ENCODE assay signal across 8 cellular contexts in genomic region chr1:43549921-43550597, GRCh38. TPM values are rescaled to one million over a fixed set of nuclear protein-coding genes. Genes with fewer than 3 reads are reported as not detected.
DNase-seq lines count a peak whose midpoint lies in the region; ATAC-seq and TF ChIP-seq lines count a peak whose summit lies in the region.

No MANE protein-coding gene starts in this region.

- TF ChIP-seq EP300 in sigmoid colon (IDR thresholded peaks at IDR 0.05): no peak

- H3K27me3 ChIP-seq in sigmoid colon: no peaks in the 10 kb centered on the region

- TF ChIP-seq POLR2A in sigmoid colon (IDR thresholded peaks at IDR 0.05): peak in 1 of 2 donors; percentile 12

- CTCF ChIA-PET in RWPE1 (lab: Yijun Ruan, JAX): interaction anchor here (0.6 to 1.3 kb wide), 4 partner anchors 18 to 123 kb away, joined by 3 to 4 read pairs (median 3); partner anchors contain the start of gene PTPRF

- peak; percentile 23 for DNase-seq in activated CD4-positive, alpha-beta T cell treated with anti-CD3 and anti-CD28 coated beads for 48 hours
- no peak for DNase-seq in activated CD4-positive, alpha-beta T cell treated with anti-CD3 and anti-CD28 coated beads, Interleukin-2, amount 50 U/mL, for 4 hours
- DNase-seq in RWPE1 (ENCODE audit: low spot score) (peak; percentile 94), left ventricle myocardium superior (peak; percentile 51), sigmoid colon (peak; percentile 74), AG20443 (ENCODE audit: low spot score) (no peak)
- no peak for DNase-seq in central memory CD4-positive, alpha-beta T cell

- peak overlapping the region in 3 of 4 donors; percentile 23 to 39 (median 37) for H3K4me3 ChIP-seq in sigmoid colon

- WGBS in sigmoid colon, 2 donors: 4 to 15% methylated on average over 30 of the region's 30 CpGs

- TF ChIP-seq CTCF in RWPE1 (conservative IDR thresholded peaks at IDR 0.05; ENCODE audit: low read depth) (no peak), sigmoid colon (IDR thresholded peaks at IDR 0.05) (no peak)

- intact Hi-C loops in left ventricle myocardium superior (cut with micrococcal nuclease): no loop called here
- intact Hi-C loops in sigmoid colon (cut with DNase I): no loop called here

- no peaks in the 10 kb centered on the region for H3K9me3 ChIP-seq in sigmoid colon

- peaks cover 7 to 10% (median 9%) of the 10 kb centered on the region in 4 donors for H3K36me3 ChIP-seq in sigmoid colon

- H3K27ac ChIP-seq in RWPE1 (peak overlapping the region; percentile 95), sigmoid colon (peak overlapping the region; percentile 72 to 85 (median 80))

- POLR2A ChIA-PET in RWPE1 (lab: Yijun Ruan, JAX; ENCODE audit: low non-redundant PET): interaction anchor here (0.6 to 1.9 kb wide), 4 partner anchors 13 to 103 kb away, joined by 3 to 4 read pairs (median 4); partner anchors contain the start of gene KDM4A

- H3K4me1 ChIP-seq in sigmoid colon: peaks cover 0 to 65% (median 47%) of the 10 kb centered on the region in 4 donors

- ATAC-seq in left ventricle myocardium superior (peak; percentile 51), HG02884 (IDR thresholded peaks at IDR 0.05; ENCODE audit: unreplicated experiment) (no peak)

RNA-seq across cellular contexts. Expression of gene PTPRF, which starts 19.4 kb away (rescaled TPM):
- 7.0 TPM for total RNA-seq in left ventricle myocardium superior
- 10 to 100 TPM; 38.2 to 78.7 (median 42.9) TPM for total RNA-seq in sigmoid colon
- 100 to 1,000 TPM in 1 of 3 donors, 10 to 100 TPM in 2; 18.6 to 125 (median 31.7) TPM for polyA plus RNA-seq in sigmoid colon

Comparison
In these comparisons a context has a peak if more than half of its experiments do, and no peak if none do; other contexts are left out.
1. DNase-seq: peak in activated CD4-positive, alpha-beta T cell treated with anti-CD3 and anti-CD28 coated beads for 48 hours (single experiment), RWPE1 (single experiment), left ventricle myocardium superior (single experiment) and sigmoid colon (single experiment); none in activated CD4-positive, alpha-beta T cell treated with anti-CD3 and anti-CD28 coated beads, Interleukin-2, amount 50 U/mL, for 4 hours (0 of 2), AG20443 (single experiment) and central memory CD4-positive, alpha-beta T cell (single experiment).